8 cellular contexts compared by ENCODE assay signal in the genomic region with DNA sequence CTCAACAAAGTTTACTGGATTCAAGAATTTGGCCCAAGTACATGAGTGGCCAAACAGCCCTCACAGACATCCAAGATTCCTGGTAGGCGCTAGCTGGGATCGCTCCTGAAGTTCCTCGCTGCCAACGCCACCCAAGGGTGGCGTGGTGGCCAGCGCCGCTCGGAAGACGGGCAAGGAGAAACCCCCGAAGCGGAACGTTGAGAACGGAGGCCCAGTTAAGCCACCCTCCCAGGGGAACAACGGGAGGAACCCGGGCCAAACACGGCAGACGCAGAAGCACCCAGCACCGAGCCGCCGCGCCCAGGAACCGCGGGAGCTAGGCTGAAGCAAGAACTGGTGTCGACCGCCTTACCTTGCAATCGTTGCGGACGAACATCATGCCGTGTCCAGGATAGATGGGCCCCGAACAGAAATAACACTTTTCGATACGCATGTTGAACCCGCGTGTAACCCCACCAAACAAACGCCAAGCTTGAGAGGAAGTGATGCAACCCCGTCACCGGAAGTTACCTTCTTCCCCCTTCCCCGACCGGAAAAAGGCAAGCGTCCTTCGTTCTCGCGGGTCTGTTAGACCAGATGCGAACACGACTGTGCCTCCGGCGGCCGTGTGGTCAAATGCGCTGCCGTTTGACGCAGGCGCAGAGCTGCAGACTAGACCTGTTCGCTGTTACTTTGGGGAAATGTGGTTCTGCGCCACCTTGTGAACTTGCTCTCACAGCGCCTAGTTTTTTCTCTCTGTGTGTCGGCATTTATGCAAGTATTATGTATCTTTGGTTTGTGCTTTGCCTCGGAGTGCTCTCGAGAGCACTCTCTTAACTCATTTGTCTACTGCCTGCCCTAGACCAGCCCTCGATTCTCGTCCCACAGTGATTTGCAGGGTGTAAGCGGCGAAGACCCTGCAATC. TPM values are rescaled to one million over a fixed set of nuclear protein-coding genes. Genes with fewer than 3 reads are reported as not detected.
DNase-seq lines count a peak whose midpoint lies in the region; ATAC-seq and TF ChIP-seq lines count a peak whose summit lies in the region.

A gene (minus strand): TSS at position 484 of the 904 bp plus-strand sequence. CDS start 51 bp downstream, at position 433.

- peak; percentile 78 for TF ChIP-seq CTCF in C4-2B (conservative IDR thresholded peaks at IDR 0.05)

- H3K4me3 Mint-ChIP-seq in activated CD4-positive, alpha-beta T cell treated with anti-CD3 and anti-CD28 coated beads, Interleukin-2, amount 10 ng/mL, durations not matched to agents 7 days and 5 days, result no peak within 1 kb of the TSS

- H3K4me1 Mint-ChIP-seq in activated CD4-positive, alpha-beta T cell treated with anti-CD3 and anti-CD28 coated beads, Interleukin-2, amount 10 ng/mL, durations not matched to agents 7 days and 5 days, result peaks cover 30% of the 10 kb centered on the region

- DNase-seq in NCI-H526 treated with DMSO at 0.1 percent for 48 hours (lab: John Stamatoyannopoulos, UW) (peak; percentile 94), dedifferentiated amniotic fluid mesenchymal stem cell (ENCODE audit: extremely low spot score) (peak; percentile 99), left lobe of liver (ENCODE audit: low spot score) (peak; percentile 97)
- peak; percentile 98 for DNase-seq in activated CD4-positive, alpha-beta T cell treated with anti-CD3 and anti-CD28 coated beads, Interleukin-2, amount 10 ng/mL, durations not matched to agents 7 days and 5 days
- peak; percentile 96 for DNase-seq in stimulated activated CD4-positive, alpha-beta T cell treated with anti-CD3 and anti-CD28 coated beads, Interleukin-2, amount 100 ng/mL, for 4 hours (ENCODE audit: low read depth)

- CTCF ChIA-PET in activated CD4-positive, alpha-beta T cell treated with anti-CD3 and anti-CD28 coated beads, Interleukin-2, amount 10 ng/mL, durations not matched to agents 7 days and 5 days (lab: Charles Lee), result interaction anchor here (0.6 to 2.4 kb wide), 11 partner anchors 10 to 243 kb away, joined by 3 to 11 read pairs (median 4); no protein-coding TSS in a partner anchor

- H3K27ac Mint-ChIP-seq in activated CD4-positive, alpha-beta T cell treated with anti-CD3 and anti-CD28 coated beads, Interleukin-2, amount 10 ng/mL, durations not matched to agents 7 days and 5 days, result no peak within 1 kb of the TSS

- H3K36me3 Mint-ChIP-seq in activated CD4-positive, alpha-beta T cell treated with anti-CD3 and anti-CD28 coated beads, Interleukin-2, amount 10 ng/mL, durations not matched to agents 7 days and 5 days (ENCODE audit: low read depth), result peaks cover 24% of the 10 kb centered on the region

- H3K27ac ChIP-seq in C4-2B, result peak within 1 kb of the TSS; percentile 92

- POLR2A ChIA-PET in activated CD4-positive, alpha-beta T cell treated with anti-CD3 and anti-CD28 coated beads, Interleukin-2, amount 10 ng/mL, durations not matched to agents 7 days and 5 days (lab: Charles Lee), result interaction anchor here (0.6 to 0.7 kb wide), 2 partner anchors 17 to 238 kb away, joined by 3 read pairs; no protein-coding TSS in a partner anchor

- H3K27me3 Mint-ChIP-seq in activated CD4-positive, alpha-beta T cell treated with anti-CD3 and anti-CD28 coated beads, Interleukin-2, amount 10 ng/mL, durations not matched to agents 7 days and 5 days, result no peaks in the 10 kb centered on the region

- peaks cover 8% of the 10 kb centered on the region for H3K9me3 Mint-ChIP-seq in activated CD4-positive, alpha-beta T cell treated with anti-CD3 and anti-CD28 coated beads, Interleukin-2, amount 10 ng/mL, durations not matched to agents 7 days and 5 days

- peak; percentile 92 for ATAC-seq in GM19328 (IDR thresholded peaks at IDR 0.05; ENCODE audit: unreplicated experiment)
- ATAC-seq in HG03520 (IDR thresholded peaks at IDR 0.05; ENCODE audit: unreplicated experiment), result peak; percentile 93
- ATAC-seq in left lobe of liver, result peak; percentile 98

RNA-seq across cellular contexts. Expression of the gene that starts here (rescaled TPM):
- 10 to 100 TPM; 78.6 to 81.2 TPM for total RNA-seq in activated CD4-positive, alpha-beta T cell treated with anti-CD3 and anti-CD28 coated beads, Interleukin-2, amount 10 ng/mL, durations not matched to agents 7 days and 5 days
- 14.2 TPM for total RNA-seq in left lobe of liver

Comparison
In these comparisons a context has a peak if more than half of its experiments do, and no peak if none do; other contexts are left out.
1. Peak in every context shown above with its lines: DNase-seq, ATAC-seq and H3K27ac ChIP-seq.